ENCODE assay signal across 30 cellular contexts in the genomic region with DNA sequence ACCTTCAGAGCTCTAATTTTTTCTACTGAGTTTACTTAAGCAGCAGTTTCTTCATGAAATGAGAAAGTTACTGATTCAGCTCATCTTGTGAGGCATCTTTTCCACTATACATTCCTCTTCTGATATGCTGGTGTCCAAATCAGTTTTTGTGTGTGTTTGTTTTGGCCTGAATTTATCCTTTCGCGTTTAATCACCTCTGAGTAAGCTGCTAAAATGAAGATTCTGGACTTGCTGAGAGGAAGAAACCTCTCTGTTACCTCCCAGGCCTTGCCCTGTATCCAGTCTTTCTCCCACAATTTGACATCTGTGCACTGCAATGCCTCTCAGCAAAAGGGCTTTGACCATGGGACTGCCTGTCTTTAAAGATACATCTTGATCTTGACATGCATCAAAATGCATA.
"Had no signal": no experiment of that assay in that cellular context is flagged by ENCODE, and none has a peak within 500 bp of the region (broad histone marks: within the 10 kb centered on the region; RNA-seq: fewer than 3 reads in every experiment).

No MANE protein-coding gene starts in this region.

- H3K9me3 Mint-ChIP-seq: endodermal cell had no signal

- FAIRE-seq: colon, keratinocyte, small intestine had no signal

- H3K27me3 ChIP-seq: ovary, right lobe of liver, suprapubic skin, transverse colon, vagina had no signal

- ATAC-seq: esophagus mucosa; heart right ventricle; left lobe of liver; mucosa of descending colon; natural killer cell treated with Interleukin-12 subunit alpha and Interleukin-12 subunit beta and Interleukin-15 and Interleukin-18, amount 100 ng/mL, for 72 hours; right lobe of liver; stimulated activated naive CD8-positive, alpha-beta T cell treated with anti-CD3 and anti-CD28 coated beads, Interleukin-15, amount 100 ng/mL, for 72 hours had no signal

- H3K4me1 Mint-ChIP-seq: endodermal cell; naive B cell; stimulated activated naive CD8-positive, alpha-beta T cell treated with anti-CD3 and anti-CD28 coated beads, Interleukin-15, amount 100 ng/mL, for 72 hours had no signal

- H3K4me3 Mint-ChIP-seq: dendritic cell treated with granulocyte-macrophage colony-stimulating factor and Interleukin-4, amounts not matched to agents 40 ng/mL and 50 ng/mL, for 4 days; endodermal cell; mesothelial cell of epicardium; naive B cell; natural killer cell treated with Interleukin-12 subunit alpha and Interleukin-12 subunit beta and Interleukin-15 and Interleukin-18, amount 100 ng/mL, for 72 hours; stimulated activated naive CD8-positive, alpha-beta T cell treated with anti-CD3 and anti-CD28 coated beads, Interleukin-15, amount 100 ng/mL, for 72 hours had no signal

- H3K36me3 ChIP-seq: heart right ventricle, ovary, right lobe of liver, suprapubic skin, transverse colon, vagina had no signal

- DNase-seq: cerebellar nuclear complex; effector CD8-positive, alpha-beta T cell; endodermal cell; foreskin melanocyte; glutamatergic neuron; heart right ventricle; hippocampal formation; mesenchymal stem cell; mucosa of descending colon; naive B cell; occipital lobe; ovary; right lobe of liver; small intestine; stimulated activated CD4-positive, alpha-beta T cell treated with anti-CD3 and anti-CD28 coated beads, Interleukin-1b, Interleukin-23, amount 100 ng/mL, for 48 hours; stimulated activated CD4-positive, alpha-beta T cell treated with anti-CD3 and anti-CD28 coated beads, Interleukin-4, amount 100 ng/mL, for 1 hour; stimulated activated CD8-positive, alpha-beta memory T cell treated with anti-CD3 and anti-CD28 coated beads, Interleukin-4, amount 100 ng/mL, for 48 hours; stimulated activated naive CD4-positive, alpha-beta T cell; stimulated activated naive CD8-positive, alpha-beta T cell treated with anti-CD3 and anti-CD28 coated beads, Interleukin-15, amount 100 ng/mL, for 72 hours; transverse colon had no signal

- H3K4me1 ChIP-seq: heart right ventricle, suprapubic skin, vagina had no signal

- H3K27ac Mint-ChIP-seq: dendritic cell treated with granulocyte-macrophage colony-stimulating factor and Interleukin-4, amounts not matched to agents 40 ng/mL and 50 ng/mL, for 4 days; endodermal cell; mesothelial cell of epicardium; naive B cell; natural killer cell treated with Interleukin-12 subunit alpha and Interleukin-12 subunit beta and Interleukin-15 and Interleukin-18, amount 100 ng/mL, for 72 hours; stimulated activated naive CD8-positive, alpha-beta T cell treated with anti-CD3 and anti-CD28 coated beads, Interleukin-15, amount 100 ng/mL, for 72 hours had no signal

- H3K9me3 ChIP-seq: heart right ventricle, mucosa of descending colon, ovary, right lobe of liver, suprapubic skin, transverse colon, vagina had no signal

- H3K27ac ChIP-seq: epithelial cell of prostate, heart right ventricle, ovary, right lobe of liver, suprapubic skin, transverse colon, vagina had no signal

- H3K4me3 ChIP-seq: heart right ventricle, mucosa of descending colon, ovary, right lobe of liver, suprapubic skin, transverse colon, vagina had no signal

- H3K27me3 Mint-ChIP-seq: dendritic cell treated with granulocyte-macrophage colony-stimulating factor and Interleukin-4, amounts not matched to agents 40 ng/mL and 50 ng/mL, for 4 days; naive B cell; natural killer cell treated with Interleukin-12 subunit alpha and Interleukin-12 subunit beta and Interleukin-15 and Interleukin-18, amount 100 ng/mL, for 72 hours; stimulated activated naive CD8-positive, alpha-beta T cell treated with anti-CD3 and anti-CD28 coated beads, Interleukin-15, amount 100 ng/mL, for 72 hours had no signal

- H3K36me3 Mint-ChIP-seq: naive B cell; natural killer cell treated with Interleukin-12 subunit alpha and Interleukin-12 subunit beta and Interleukin-15 and Interleukin-18, amount 100 ng/mL, for 72 hours had no signal
